Comparison of ENCODE assay signal across 8 cellular contexts in genomic region chr3:100590114-100590839, GRCh38. TPM values are rescaled to one million over a fixed set of nuclear protein-coding genes. Genes with fewer than 3 reads are reported as not detected.
DNase-seq lines count a peak whose midpoint lies in the region; ATAC-seq and TF ChIP-seq lines count a peak whose summit lies in the region.

No MANE protein-coding gene starts in this region.

- DNase-seq in Ammon's horn (ENCODE audit: low spot score) (peak; percentile 91), NCI-H2196 treated with DMSO at 0.1 percent for 48 hours (lab: John Stamatoyannopoulos, UW; ENCODE audit: unreplicated experiment) (peak; percentile 36), choroid plexus epithelial cell (ENCODE audit: low read depth) (peak; percentile 85), left lobe of liver (ENCODE audit: low spot score) (peak; percentile 72)
- peak; percentile 45 for DNase-seq in activated CD4-positive, CD25-positive, alpha-beta regulatory T cell treated with anti-CD3 and anti-CD28 coated beads, Interleukin-2, amount 50 U/mL, for 16 hours (ENCODE audit: low read depth, low spot score)
- peak in 2 of 3 experiments; percentile 9 to 42 for DNase-seq in stimulated activated CD4-positive, alpha-beta T cell treated with anti-CD3 and anti-CD28 coated beads, TNF-alpha, amount 100 ng/mL, for 4 hours (ENCODE audit: low read depth in 3 of 3)

- TF ChIP-seq CTCF in choroid plexus epithelial cell (conservative IDR thresholded peaks at IDR 0.05; ENCODE audit: low read depth, low read length) = peak; percentile 86

- ATAC-seq in GM18870 (IDR thresholded peaks at IDR 0.05; ENCODE audit: unreplicated experiment) = peak; percentile 72
- ATAC-seq in HG03175 (IDR thresholded peaks at IDR 0.05; ENCODE audit: unreplicated experiment) = peak; percentile 80
- ATAC-seq in left lobe of liver = peak; percentile 96

- H3K4me3 ChIP-seq in choroid plexus epithelial cell (ENCODE audit: low read depth, low read length) = no peak overlapping the region

RNA-seq across cellular contexts. Expression of gene ADGRG7, which starts 19.1 kb away (rescaled TPM):
- total RNA-seq in left lobe of liver = 17.0 TPM

Comparison
In these comparisons a context has a peak if more than half of its experiments do, and no peak if none do; other contexts are left out.
1. DNase-seq: peak in every context shown above with its lines; median percentile 91 in Ammon's horn; 85 in choroid plexus epithelial cell; 72 in left lobe of liver; 45 in activated CD4-positive, CD25-positive, alpha-beta regulatory T cell treated with anti-CD3 and anti-CD28 coated beads, Interleukin-2, amount 50 U/mL, for 16 hours; 36 in NCI-H2196 treated with DMSO at 0.1 percent for 48 hours; 26 in stimulated activated CD4-positive, alpha-beta T cell treated with anti-CD3 and anti-CD28 coated beads, TNF-alpha, amount 100 ng/mL, for 4 hours.